Comparison of ENCODE assay signal across 1 cellular context in the genomic region with DNA sequence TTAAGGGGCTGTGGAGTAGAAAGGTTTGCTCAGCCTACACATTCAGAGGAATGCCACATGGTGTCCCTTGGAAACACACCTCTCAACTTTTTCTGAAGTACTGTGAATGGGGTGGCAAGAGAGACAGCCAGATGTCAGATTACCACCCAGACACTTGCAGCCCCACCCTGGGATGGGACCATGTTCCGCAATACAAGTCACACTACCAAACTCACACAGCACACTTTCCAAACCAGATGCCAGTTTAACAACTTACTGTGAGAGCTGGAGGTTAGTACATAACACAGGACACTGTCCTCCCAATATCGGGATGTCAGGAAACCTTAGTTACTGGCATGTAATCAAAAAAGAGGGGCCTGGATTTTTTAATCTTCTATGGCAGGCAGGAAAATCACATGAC.
TF ChIP-seq lines count a peak whose summit lies in the region.

No MANE protein-coding gene starts in this region.

TF ChIP-seq in WTC11, 78 proteins besides CTCF, POLR2A, EP300 and RAD21 (continued from another document):
- TF ChIP-seq, protein P1, sequence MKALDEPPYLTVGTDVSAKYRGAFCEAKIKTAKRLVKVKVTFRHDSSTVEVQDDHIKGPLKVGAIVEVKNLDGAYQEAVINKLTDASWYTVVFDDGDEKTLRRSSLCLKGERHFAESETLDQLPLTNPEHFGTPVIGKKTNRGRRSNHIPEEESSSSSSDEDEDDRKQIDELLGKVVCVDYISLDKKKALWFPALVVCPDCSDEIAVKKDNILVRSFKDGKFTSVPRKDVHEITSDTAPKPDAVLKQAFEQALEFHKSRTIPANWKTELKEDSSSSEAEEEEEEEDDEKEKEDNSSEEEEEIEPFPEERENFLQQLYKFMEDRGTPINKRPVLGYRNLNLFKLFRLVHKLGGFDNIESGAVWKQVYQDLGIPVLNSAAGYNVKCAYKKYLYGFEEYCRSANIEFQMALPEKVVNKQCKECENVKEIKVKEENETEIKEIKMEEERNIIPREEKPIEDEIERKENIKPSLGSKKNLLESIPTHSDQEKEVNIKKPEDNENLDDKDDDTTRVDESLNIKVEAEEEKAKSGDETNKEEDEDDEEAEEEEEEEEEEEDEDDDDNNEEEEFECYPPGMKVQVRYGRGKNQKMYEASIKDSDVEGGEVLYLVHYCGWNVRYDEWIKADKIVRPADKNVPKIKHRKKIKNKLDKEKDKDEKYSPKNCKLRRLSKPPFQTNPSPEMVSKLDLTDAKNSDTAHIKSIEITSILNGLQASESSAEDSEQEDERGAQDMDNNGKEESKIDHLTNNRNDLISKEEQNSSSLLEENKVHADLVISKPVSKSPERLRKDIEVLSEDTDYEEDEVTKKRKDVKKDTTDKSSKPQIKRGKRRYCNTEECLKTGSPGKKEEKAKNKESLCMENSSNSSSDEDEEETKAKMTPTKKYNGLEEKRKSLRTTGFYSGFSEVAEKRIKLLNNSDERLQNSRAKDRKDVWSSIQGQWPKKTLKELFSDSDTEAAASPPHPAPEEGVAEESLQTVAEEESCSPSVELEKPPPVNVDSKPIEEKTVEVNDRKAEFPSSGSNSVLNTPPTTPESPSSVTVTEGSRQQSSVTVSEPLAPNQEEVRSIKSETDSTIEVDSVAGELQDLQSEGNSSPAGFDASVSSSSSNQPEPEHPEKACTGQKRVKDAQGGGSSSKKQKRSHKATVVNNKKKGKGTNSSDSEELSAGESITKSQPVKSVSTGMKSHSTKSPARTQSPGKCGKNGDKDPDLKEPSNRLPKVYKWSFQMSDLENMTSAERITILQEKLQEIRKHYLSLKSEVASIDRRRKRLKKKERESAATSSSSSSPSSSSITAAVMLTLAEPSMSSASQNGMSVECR (CRISPR knock-in tag; IDR thresholded peaks at IDR 0.05; ENCODE audit: borderline replicate concordance), result no peak
- TF ChIP-seq TEAD1 (CRISPR knock-in tag; IDR thresholded peaks at IDR 0.05), result no peak
- TF ChIP-seq, protein P2, sequence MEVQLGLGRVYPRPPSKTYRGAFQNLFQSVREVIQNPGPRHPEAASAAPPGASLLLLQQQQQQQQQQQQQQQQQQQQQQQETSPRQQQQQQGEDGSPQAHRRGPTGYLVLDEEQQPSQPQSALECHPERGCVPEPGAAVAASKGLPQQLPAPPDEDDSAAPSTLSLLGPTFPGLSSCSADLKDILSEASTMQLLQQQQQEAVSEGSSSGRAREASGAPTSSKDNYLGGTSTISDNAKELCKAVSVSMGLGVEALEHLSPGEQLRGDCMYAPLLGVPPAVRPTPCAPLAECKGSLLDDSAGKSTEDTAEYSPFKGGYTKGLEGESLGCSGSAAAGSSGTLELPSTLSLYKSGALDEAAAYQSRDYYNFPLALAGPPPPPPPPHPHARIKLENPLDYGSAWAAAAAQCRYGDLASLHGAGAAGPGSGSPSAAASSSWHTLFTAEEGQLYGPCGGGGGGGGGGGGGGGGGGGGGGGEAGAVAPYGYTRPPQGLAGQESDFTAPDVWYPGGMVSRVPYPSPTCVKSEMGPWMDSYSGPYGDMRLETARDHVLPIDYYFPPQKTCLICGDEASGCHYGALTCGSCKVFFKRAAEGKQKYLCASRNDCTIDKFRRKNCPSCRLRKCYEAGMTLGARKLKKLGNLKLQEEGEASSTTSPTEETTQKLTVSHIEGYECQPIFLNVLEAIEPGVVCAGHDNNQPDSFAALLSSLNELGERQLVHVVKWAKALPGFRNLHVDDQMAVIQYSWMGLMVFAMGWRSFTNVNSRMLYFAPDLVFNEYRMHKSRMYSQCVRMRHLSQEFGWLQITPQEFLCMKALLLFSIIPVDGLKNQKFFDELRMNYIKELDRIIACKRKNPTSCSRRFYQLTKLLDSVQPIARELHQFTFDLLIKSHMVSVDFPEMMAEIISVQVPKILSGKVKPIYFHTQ (CRISPR knock-in tag; IDR thresholded peaks at IDR 0.05), result no peak
- TF ChIP-seq, protein P3, sequence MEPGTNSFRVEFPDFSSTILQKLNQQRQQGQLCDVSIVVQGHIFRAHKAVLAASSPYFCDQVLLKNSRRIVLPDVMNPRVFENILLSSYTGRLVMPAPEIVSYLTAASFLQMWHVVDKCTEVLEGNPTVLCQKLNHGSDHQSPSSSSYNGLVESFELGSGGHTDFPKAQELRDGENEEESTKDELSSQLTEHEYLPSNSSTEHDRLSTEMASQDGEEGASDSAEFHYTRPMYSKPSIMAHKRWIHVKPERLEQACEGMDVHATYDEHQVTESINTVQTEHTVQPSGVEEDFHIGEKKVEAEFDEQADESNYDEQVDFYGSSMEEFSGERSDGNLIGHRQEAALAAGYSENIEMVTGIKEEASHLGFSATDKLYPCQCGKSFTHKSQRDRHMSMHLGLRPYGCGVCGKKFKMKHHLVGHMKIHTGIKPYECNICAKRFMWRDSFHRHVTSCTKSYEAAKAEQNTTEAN (CRISPR knock-in tag; IDR thresholded peaks at IDR 0.05), result no peak
- TF ChIP-seq ZNF219 (CRISPR knock-in tag; IDR thresholded peaks at IDR 0.05; ENCODE audit: borderline replicate concordance), result no peak
- no peak for TF ChIP-seq TP53 (CRISPR knock-in tag; IDR thresholded peaks at IDR 0.05)
- no peak for TF ChIP-seq KAT7 (CRISPR knock-in tag; IDR thresholded peaks at IDR 0.05; ENCODE audit: borderline replicate concordance)
- no peak for TF ChIP-seq GABPB1 (CRISPR knock-in tag; IDR thresholded peaks at IDR 0.05)
- TF ChIP-seq FOXJ3 (CRISPR knock-in tag; IDR thresholded peaks at IDR 0.05; ENCODE audit: borderline replicate concordance), result no peak
- TF ChIP-seq, protein P4, sequence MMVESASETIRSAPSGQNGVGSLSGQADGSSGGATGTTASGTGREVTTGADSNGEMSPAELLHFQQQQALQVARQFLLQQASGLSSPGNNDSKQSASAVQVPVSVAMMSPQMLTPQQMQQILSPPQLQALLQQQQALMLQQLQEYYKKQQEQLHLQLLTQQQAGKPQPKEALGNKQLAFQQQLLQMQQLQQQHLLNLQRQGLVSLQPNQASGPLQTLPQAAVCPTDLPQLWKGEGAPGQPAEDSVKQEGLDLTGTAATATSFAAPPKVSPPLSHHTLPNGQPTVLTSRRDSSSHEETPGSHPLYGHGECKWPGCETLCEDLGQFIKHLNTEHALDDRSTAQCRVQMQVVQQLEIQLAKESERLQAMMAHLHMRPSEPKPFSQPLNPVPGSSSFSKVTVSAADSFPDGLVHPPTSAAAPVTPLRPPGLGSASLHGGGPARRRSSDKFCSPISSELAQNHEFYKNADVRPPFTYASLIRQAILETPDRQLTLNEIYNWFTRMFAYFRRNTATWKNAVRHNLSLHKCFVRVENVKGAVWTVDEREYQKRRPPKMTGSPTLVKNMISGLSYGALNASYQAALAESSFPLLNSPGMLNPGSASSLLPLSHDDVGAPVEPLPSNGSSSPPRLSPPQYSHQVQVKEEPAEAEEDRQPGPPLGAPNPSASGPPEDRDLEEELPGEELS (CRISPR knock-in tag; IDR thresholded peaks at IDR 0.05), result no peak
- no peak for TF ChIP-seq MXD4 (CRISPR knock-in tag; IDR thresholded peaks at IDR 0.05; ENCODE audit: borderline replicate concordance)
- no peak for TF ChIP-seq ZNF423 (CRISPR knock-in tag; IDR thresholded peaks at IDR 0.05)
- no peak for TF ChIP-seq ATF1 (CRISPR knock-in tag; IDR thresholded peaks at IDR 0.05)
- TF ChIP-seq JAZF1 (CRISPR knock-in tag; IDR thresholded peaks at IDR 0.05), result no peak
- TF ChIP-seq NR2C2 (CRISPR knock-in tag; IDR thresholded peaks at IDR 0.05), result no peak
- TF ChIP-seq, protein P5, sequence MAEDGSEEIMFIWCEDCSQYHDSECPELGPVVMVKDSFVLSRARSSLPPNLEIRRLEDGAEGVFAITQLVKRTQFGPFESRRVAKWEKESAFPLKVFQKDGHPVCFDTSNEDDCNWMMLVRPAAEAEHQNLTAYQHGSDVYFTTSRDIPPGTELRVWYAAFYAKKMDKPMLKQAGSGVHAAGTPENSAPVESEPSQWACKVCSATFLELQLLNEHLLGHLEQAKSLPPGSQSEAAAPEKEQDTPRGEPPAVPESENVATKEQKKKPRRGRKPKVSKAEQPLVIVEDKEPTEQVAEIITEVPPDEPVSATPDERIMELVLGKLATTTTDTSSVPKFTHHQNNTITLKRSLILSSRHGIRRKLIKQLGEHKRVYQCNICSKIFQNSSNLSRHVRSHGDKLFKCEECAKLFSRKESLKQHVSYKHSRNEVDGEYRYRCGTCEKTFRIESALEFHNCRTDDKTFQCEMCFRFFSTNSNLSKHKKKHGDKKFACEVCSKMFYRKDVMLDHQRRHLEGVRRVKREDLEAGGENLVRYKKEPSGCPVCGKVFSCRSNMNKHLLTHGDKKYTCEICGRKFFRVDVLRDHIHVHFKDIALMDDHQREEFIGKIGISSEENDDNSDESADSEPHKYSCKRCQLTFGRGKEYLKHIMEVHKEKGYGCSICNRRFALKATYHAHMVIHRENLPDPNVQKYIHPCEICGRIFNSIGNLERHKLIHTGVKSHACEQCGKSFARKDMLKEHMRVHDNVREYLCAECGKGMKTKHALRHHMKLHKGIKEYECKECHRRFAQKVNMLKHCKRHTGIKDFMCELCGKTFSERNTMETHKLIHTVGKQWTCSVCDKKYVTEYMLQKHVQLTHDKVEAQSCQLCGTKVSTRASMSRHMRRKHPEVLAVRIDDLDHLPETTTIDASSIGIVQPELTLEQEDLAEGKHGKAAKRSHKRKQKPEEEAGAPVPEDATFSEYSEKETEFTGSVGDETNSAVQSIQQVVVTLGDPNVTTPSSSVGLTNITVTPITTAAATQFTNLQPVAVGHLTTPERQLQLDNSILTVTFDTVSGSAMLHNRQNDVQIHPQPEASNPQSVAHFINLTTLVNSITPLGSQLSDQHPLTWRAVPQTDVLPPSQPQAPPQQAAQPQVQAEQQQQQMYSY (CRISPR knock-in tag; IDR thresholded peaks at IDR 0.05), result no peak
- no peak for TF ChIP-seq ZNF416 (CRISPR knock-in tag; IDR thresholded peaks at IDR 0.05)
